Comparison of ENCODE assay signal across 25 cellular contexts in the genomic region with DNA sequence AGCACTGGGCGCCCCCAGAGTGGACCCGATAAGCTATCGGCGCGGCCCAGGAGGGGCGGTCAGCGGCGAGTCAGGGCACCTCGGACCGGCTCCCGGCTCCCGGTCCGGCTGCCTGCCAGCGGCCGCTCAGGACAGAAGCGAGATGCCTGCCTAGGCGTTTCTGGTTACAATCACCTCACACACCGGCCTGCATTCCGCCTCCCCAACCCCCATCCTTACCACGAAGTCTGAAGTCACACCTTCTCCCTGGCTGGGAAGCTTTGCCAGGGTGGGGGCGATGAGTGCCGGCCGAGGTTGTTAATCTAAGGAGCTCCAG. TPM values are rescaled to one million over a fixed set of nuclear protein-coding genes. Genes with fewer than 3 reads are reported as not detected.
"Had no signal": no experiment of that assay in that cellular context is flagged by ENCODE, and none has a peak within 500 bp of the region (broad histone marks: within the 10 kb centered on the region; RNA-seq: fewer than 3 reads in every experiment).

No MANE protein-coding gene starts in this region.

- H3K4me3 Mint-ChIP-seq: activated naive CD8-positive, alpha-beta T cell treated with anti-CD3 and anti-CD28 coated beads, Interleukin-2, amount 10 ng/mL, durations not matched to agents 7 days and 5 days; central memory CD8-positive, alpha-beta T cell; memory B cell; naive B cell; neural crest cell; stimulated activated effector memory CD8-positive, alpha-beta T cell treated with anti-CD3 and anti-CD28 coated beads, Interleukin-12 subunit alpha, Interleukin-12 subunit beta, amount 100 ng/mL, for 72 hours; type B pancreatic cell had no signal

- DNase-seq: activated CD4-positive, alpha-beta T cell treated with anti-CD3 and anti-CD28 coated beads, Interleukin-2, amount 50 U/mL, for 4 hours; activated naive CD8-positive, alpha-beta T cell treated with anti-CD3 and anti-CD28 coated beads, Interleukin-2, amount 10 ng/mL, durations not matched to agents 7 days and 5 days; amygdala; body of pancreas; mucosa of descending colon; naive B cell; psoas muscle; small intestine; stimulated activated CD4-positive, alpha-beta T cell treated with anti-CD3 and anti-CD28 coated beads, Interleukin-15, amount 100 ng/mL, for 24 hours; stimulated activated CD4-positive, alpha-beta T cell treated with anti-CD3 and anti-CD28 coated beads, Interleukin-2, amount 100 ng/mL, for 48 hours; testis; WERI-Rb-1 had no signal

- H3K36me3 Mint-ChIP-seq: activated naive CD8-positive, alpha-beta T cell treated with anti-CD3 and anti-CD28 coated beads, Interleukin-2, amount 10 ng/mL, durations not matched to agents 7 days and 5 days; stimulated activated effector memory CD8-positive, alpha-beta T cell treated with anti-CD3 and anti-CD28 coated beads, Interleukin-12 subunit alpha, Interleukin-12 subunit beta, amount 100 ng/mL, for 72 hours; type B pancreatic cell had no signal

- H3K9me3 Mint-ChIP-seq: central memory CD8-positive, alpha-beta T cell; neural crest cell; type B pancreatic cell had no signal

- H3K27ac Mint-ChIP-seq: activated naive CD8-positive, alpha-beta T cell treated with anti-CD3 and anti-CD28 coated beads, Interleukin-2, amount 10 ng/mL, durations not matched to agents 7 days and 5 days; memory B cell; naive B cell; stimulated activated effector memory CD8-positive, alpha-beta T cell treated with anti-CD3 and anti-CD28 coated beads, Interleukin-12 subunit alpha, Interleukin-12 subunit beta, amount 100 ng/mL, for 72 hours; type B pancreatic cell had no signal

- H3K27ac ChIP-seq: body of pancreas, coronary artery, gastroesophageal sphincter, psoas muscle, right lobe of liver, testis, WERI-Rb-1 had no signal

- ATAC-seq: body of pancreas; esophagus mucosa; gastroesophageal sphincter; mucosa of descending colon; psoas muscle; stimulated activated effector memory CD8-positive, alpha-beta T cell treated with anti-CD3 and anti-CD28 coated beads, Interleukin-12 subunit alpha, Interleukin-12 subunit beta, amount 100 ng/mL, for 72 hours had no signal

- H3K4me1 ChIP-seq: body of pancreas, psoas muscle, right lobe of liver, testis had no signal

- H3K4me1 Mint-ChIP-seq: activated naive CD8-positive, alpha-beta T cell treated with anti-CD3 and anti-CD28 coated beads, Interleukin-2, amount 10 ng/mL, durations not matched to agents 7 days and 5 days; central memory CD8-positive, alpha-beta T cell; memory B cell; neural crest cell; stimulated activated effector memory CD8-positive, alpha-beta T cell treated with anti-CD3 and anti-CD28 coated beads, Interleukin-12 subunit alpha, Interleukin-12 subunit beta, amount 100 ng/mL, for 72 hours had no signal

- H3K4me3 ChIP-seq: body of pancreas, coronary artery, gastroesophageal sphincter, mucosa of descending colon, psoas muscle, right lobe of liver, testis had no signal

- H3K27me3 ChIP-seq: testis had no signal

- FAIRE-seq: small intestine had no signal

- H3K9me3 ChIP-seq: body of pancreas, gastroesophageal sphincter, mucosa of descending colon, psoas muscle, right lobe of liver, testis had no signal

- H3K36me3 ChIP-seq: gastroesophageal sphincter, right lobe of liver, WERI-Rb-1 had no signal

RNA-seq across cellular contexts. Expression of a gene that starts 42.6 kb away (rescaled TPM):
- total RNA-seq: activated naive CD8-positive, alpha-beta T cell treated with anti-CD3 and anti-CD28 coated beads, Interleukin-2, amount 10 ng/mL, durations not matched to agents 7 days and 5 days; body of pancreas; kidney epithelial cell; liver; mucosa of descending colon; neural crest cell; osteocyte; right lobe of liver; T-helper 2 cell treated with Interferon-gamma antibody and Interleukin-4, amounts not matched to agents 100 ng/mL and 5 ng/mL, for 36 hours had no signal
- polyA plus RNA-seq: psoas muscle, small intestine had no signal
